In the genomic region with DNA sequence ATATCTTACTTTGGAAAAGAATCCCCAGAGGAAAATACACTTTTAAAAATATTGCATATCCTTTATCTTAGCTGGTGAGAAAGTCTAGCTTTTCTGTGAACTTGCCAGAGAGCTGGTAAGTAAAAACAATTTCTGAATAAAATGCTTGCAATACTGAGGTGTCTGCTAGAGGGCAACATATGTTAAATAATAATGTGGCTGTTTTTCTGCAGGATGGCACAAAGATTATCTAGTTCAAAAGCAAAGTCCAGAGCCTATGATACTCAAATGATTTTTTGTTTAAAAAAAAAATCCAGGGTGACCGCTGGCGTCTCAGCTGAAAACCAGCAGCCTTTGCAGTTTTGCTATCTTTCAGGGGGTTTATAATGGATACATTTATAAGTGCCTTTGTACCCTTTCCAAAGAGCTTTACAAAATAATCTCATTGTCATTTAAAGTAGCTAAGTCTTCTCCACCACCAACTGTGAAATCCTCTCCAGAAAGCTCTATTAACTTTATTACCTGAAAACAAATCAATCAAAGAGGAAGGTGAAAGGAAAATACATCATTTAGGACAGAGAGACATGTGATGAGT, we compare ENCODE assay signal across 8 cellular contexts.
DNase-seq lines count a peak whose midpoint lies in the region; ATAC-seq and TF ChIP-seq lines count a peak whose summit lies in the region.

No MANE protein-coding gene starts in this region.

- TF ChIP-seq CTCF in SK-N-SH (IDR thresholded peaks at IDR 0.05) (peak; percentile 59), cardiac fibroblast (IDR thresholded peaks at IDR 0.05; ENCODE audit: low read depth, low read length) (peak; percentile 41), omental fat pad (IDR thresholded peaks at IDR 0.05) (peak in 1 of 3 donors; percentile 33)

- POLR2A ChIA-PET in SK-N-SH (lab: Yijun Ruan, JAX) = interaction anchor here (2.5 kb wide), 1 partner anchor 417 kb away, joined by 18 read pairs; the partner anchor contains the start of gene TBC1D7

- no peaks in the 10 kb centered on the region for H4K20me1 ChIP-seq in SK-N-SH (ENCODE audit: insufficient read depth)

- intact Hi-C loops in aorta (cut with DNase I) = loop anchor here (2.0 to 5.0 kb wide), 2 partner anchors 417 to 421 kb away; partner anchors contain the start of gene TBC1D7 (in 1 of the 2)

- H2AFZ ChIP-seq in SK-N-SH (ENCODE audit: low read depth) = no peak overlapping the region

- 8% methylated on average over 2 of the region's 2 CpGs for WGBS in SK-N-SH (ENCODE audit: low lambda C conversion rate)
- 9 to 17% methylated on average over 2 of the region's 2 CpGs for WGBS in aorta, 2 donors

- CTCF ChIA-PET in SK-N-SH (lab: Yijun Ruan, JAX) = interaction anchor here (0.6 to 7.3 kb wide), 62 partner anchors 9 to 717 kb away, joined by 3 to 143 read pairs (median 4); partner anchors contain the start of gene TBC1D7

- peak; percentile 91 for TF ChIP-seq RAD21 in SK-N-SH (IDR thresholded peaks at IDR 0.05; ENCODE audit: low read length)

- no peak overlapping the region for H3K27ac ChIP-seq in SK-N-SH (ENCODE audit: low read depth in 2 of 2, low read length in 1 of 2)
- H3K27ac ChIP-seq in aorta (ENCODE audit: low read depth in 1 of 2, low read length in 2 of 2) = no peak overlapping the region

- no peaks in the 10 kb centered on the region for H3K9me3 ChIP-seq in SK-N-SH
- H3K9me3 ChIP-seq in aorta (ENCODE audit: control insufficient read depth, low read length) = no peaks in the 10 kb centered on the region

- no peak overlapping the region for H3K9ac ChIP-seq in SK-N-SH

- H3K9me2 ChIP-seq in SK-N-SH = no peaks in the 10 kb centered on the region

- H3K4me3 ChIP-seq in SK-N-SH (ENCODE audit: low read depth in 2 of 2, low read length in 1 of 2) = no peak overlapping the region; a peak in 1 of 4 replicates
- no peak overlapping the region for H3K4me3 ChIP-seq in cardiac fibroblast (replicated peaks in 1 of 2; ENCODE audit: low read depth in 2 of 2, low read length in 2 of 2)
- H3K4me3 ChIP-seq in aorta (ENCODE audit: low read length in 2 of 2) = no peak overlapping the region

- H3K79me2 ChIP-seq in SK-N-SH (ENCODE audit: insufficient read depth) = no peaks in the 10 kb centered on the region

- H3F3A ChIP-seq in SK-N-SH (replicated peaks; ENCODE audit: insufficient read depth) = no peaks in the 10 kb centered on the region

- H3K27me3 ChIP-seq in SK-N-SH (ENCODE audit: insufficient read depth) = no peaks in the 10 kb centered on the region
- no peaks in the 10 kb centered on the region for H3K27me3 ChIP-seq in aorta (ENCODE audit: control insufficient read depth in 1 of 2, insufficient read depth in 2 of 2, low read length in 1 of 2)

- H3K4me1 ChIP-seq in SK-N-SH (ENCODE audit: control insufficient read depth in 1 of 2, insufficient read depth in 2 of 2, low read depth in 1 of 2, low read length in 1 of 2) (no peaks in the 10 kb centered on the region), aorta (ENCODE audit: control insufficient read depth in 1 of 2, insufficient read depth in 2 of 2, low read length in 2 of 2) (no peaks in the 10 kb centered on the region)

- no peak overlapping the region for H3K4me2 ChIP-seq in SK-N-SH

- ATAC-seq in SK-N-SH treated with all-trans-retinoic acid at 6 μM for 48 hours = no peak
- no peak for ATAC-seq in omental fat pad (ENCODE audit: low FRiP score)
- no peak for ATAC-seq in aorta (ENCODE audit: low FRiP score)

- no peaks in the 10 kb centered on the region for H3K36me3 ChIP-seq in SK-N-SH (replicated peaks in 1 of 2; ENCODE audit: control insufficient read depth in 1 of 2, insufficient read depth in 2 of 2, low read length in 1 of 2)
- no peaks in the 10 kb centered on the region for H3K36me3 ChIP-seq in aorta (ENCODE audit: control insufficient read depth in 1 of 2, insufficient read depth in 2 of 2, low read length in 1 of 2)

- TF ChIP-seq EP300 in SK-N-SH (IDR thresholded peaks at IDR 0.05; ENCODE audit: borderline replicate concordance in 1 of 2, low read depth in 1 of 2, low read length in 1 of 2) = no peak

- DNase-seq in SK-N-SH (peak; percentile 46), NCI-H2227 (lab: John Stamatoyannopoulos, UW; ENCODE audit: unreplicated experiment) (peak; percentile 66), cardiac fibroblast (ENCODE audit: low read depth in 2 of 2) (peak; percentile 57 to 65), myocyte (ENCODE audit: low read depth) (peak; percentile 65), omental fat pad (ENCODE audit: low spot score) (no peak), aorta (no peak), T-helper 2 cell (no peak)

TF ChIP-seq in SK-N-SH, 30 proteins besides CTCF, POLR2A, EP300 and RAD21:
- no peak for TF ChIP-seq RCOR1 (IDR thresholded peaks at IDR 0.05; ENCODE audit: low read length)
- TF ChIP-seq SMC3 (IDR thresholded peaks at IDR 0.05; ENCODE audit: low read depth, low read length) = peak; percentile 71

TF ChIP-seq in SK-N-SH treated with all-trans-retinoic acid at 6 μM for 48 hours, 23 proteins besides CTCF, POLR2A, EP300 and RAD21:
- TF ChIP-seq ESRRG (CRISPR knock-in tag; IDR thresholded peaks at IDR 0.05) (no peak), ZNF70 (CRISPR knock-in tag; IDR thresholded peaks at IDR 0.05) (no peak), ZFP30 (CRISPR knock-in tag; IDR thresholded peaks at IDR 0.05) (no peak), ZNF8 (CRISPR knock-in tag; IDR thresholded peaks at IDR 0.05) (no peak), ZNF565 (CRISPR knock-in tag; conservative IDR thresholded peaks at IDR 0.05; ENCODE audit: low read depth) (no peak), ZFP3 (CRISPR knock-in tag; IDR thresholded peaks at IDR 0.05) (no peak)

Comparison
In these comparisons a context has a peak if more than half of its experiments do, and no peak if none do; other contexts are left out.
1. DNase-seq: peak in SK-N-SH (single experiment), NCI-H2227 (single experiment), cardiac fibroblast (2 of 2) and myocyte (single experiment); none in omental fat pad (single experiment), aorta (0 of 2) and T-helper 2 cell (0 of 5).